ENCODE assay signal across 17 cellular contexts in genomic region chr12:116855744-116856470, GRCh38. TPM values are rescaled to one million over a fixed set of nuclear protein-coding genes. Genes with fewer than 3 reads are reported as not detected.
DNase-seq lines count a peak whose midpoint lies in the region; ATAC-seq and TF ChIP-seq lines count a peak whose summit lies in the region.
"Had no signal": no experiment of that assay in that cellular context is flagged by ENCODE, and none has a peak within 500 bp of the region (broad histone marks: within the 10 kb centered on the region; RNA-seq: fewer than 3 reads in every experiment).

No MANE protein-coding gene starts in this region.

- no peaks in the 10 kb centered on the region for H3K9me3 ChIP-seq in lower lobe of right lung
- H3K9me3 ChIP-seq: BLaER1 treated with 17β-estradiol and CSF1 and Interleukin-3, amounts not matched to agents 10 nM and 100 nM had no signal

- CTCF ChIA-PET in RWPE1 (lab: Yijun Ruan, JAX): interaction anchor here (0.6 to 0.7 kb wide), 2 partner anchors 11 to 26 kb away, joined by 3 to 5 read pairs; no protein-coding TSS in a partner anchor
- CTCF ChIA-PET in activated CD8-positive, alpha-beta memory T cell treated with anti-CD3 and anti-CD28 coated beads, Interleukin-2, amount 10 ng/mL, durations not matched to agents 7 days and 5 days (lab: Charles Lee): no interaction called here

- H3K27me3 ChIP-seq in lower lobe of right lung (ENCODE audit: low read depth): peaks cover 10% of the 10 kb centered on the region
- H3K27me3 ChIP-seq: BLaER1 treated with 17β-estradiol and CSF1 and Interleukin-3, amounts not matched to agents 10 nM and 100 nM had no signal

- no peaks in the 10 kb centered on the region for H3K4me1 ChIP-seq in lower lobe of right lung

- DNase-seq in DMS 273 (lab: John Stamatoyannopoulos, UW; ENCODE audit: unreplicated experiment) (peak; percentile 17), DMS 273 treated with DMSO at 0.1 percent for 48 hours (lab: John Stamatoyannopoulos, UW) (no peak), RWPE1 (ENCODE audit: low spot score) (peak; percentile 75), lower lobe of right lung (no peak), type B pancreatic cell (ENCODE audit: extremely low spot score, unreplicated experiment) (no peak), GM03348 (ENCODE audit: low spot score) (no peak), left cardiac atrium (no peak)
- no peak for DNase-seq in activated CD8-positive, alpha-beta memory T cell treated with anti-CD3 and anti-CD28 coated beads, Interleukin-2, amount 10 ng/mL, durations not matched to agents 7 days and 5 days
- DNase-seq: CD8-positive, alpha-beta memory T cell; Karpas-422; NCI-H1105 treated with DMSO at 0.1 percent for 48 hours; NCI-H187; NCI-H446; NK-92 treated with Interleukin-12 subunit alpha and Interleukin-12 subunit beta, amount 100 ng/mL, for 24 hours had no signal

- intact Hi-C loops in lower lobe of right lung (cut with DNase I) (no loop called here), left cardiac atrium (cut with DNase I) (no loop called here)

- peaks cover 24% of the 10 kb centered on the region for H3K4me1 Mint-ChIP-seq in type B pancreatic cell (ENCODE audit: unreplicated experiment)
- H3K4me1 Mint-ChIP-seq in activated CD8-positive, alpha-beta memory T cell treated with anti-CD3 and anti-CD28 coated beads, Interleukin-2, amount 10 ng/mL, durations not matched to agents 7 days and 5 days: peaks cover 4% of the 10 kb centered on the region

- peak overlapping the region; percentile 77 for H3K27ac Mint-ChIP-seq in type B pancreatic cell
- H3K27ac Mint-ChIP-seq in activated CD8-positive, alpha-beta memory T cell treated with anti-CD3 and anti-CD28 coated beads, Interleukin-2, amount 10 ng/mL, durations not matched to agents 7 days and 5 days: no peak overlapping the region

- H3K9me3 Mint-ChIP-seq in type B pancreatic cell: peaks cover 3% of the 10 kb centered on the region
- no peaks in the 10 kb centered on the region for H3K9me3 Mint-ChIP-seq in activated CD8-positive, alpha-beta memory T cell treated with anti-CD3 and anti-CD28 coated beads, Interleukin-2, amount 10 ng/mL, durations not matched to agents 7 days and 5 days (ENCODE audit: low read depth)

- H3K27ac ChIP-seq in RWPE1: peak overlapping the region; percentile 70
- H3K27ac ChIP-seq in lower lobe of right lung: no peak overlapping the region
- H3K27ac ChIP-seq: 22Rv1; BLaER1 treated with 17β-estradiol and CSF1 and Interleukin-3, amounts not matched to agents 10 nM and 100 nM had no signal

- no peak for TF ChIP-seq CTCF in RWPE1 (conservative IDR thresholded peaks at IDR 0.05; ENCODE audit: low read depth)
- no peak for TF ChIP-seq CTCF in lower lobe of right lung (IDR thresholded peaks at IDR 0.05)
- no peak for TF ChIP-seq CTCF in type B pancreatic cell (conservative IDR thresholded peaks at IDR 0.05)

- no peak overlapping the region for H3K4me3 ChIP-seq in lower lobe of right lung
- H3K4me3 ChIP-seq: BLaER1 treated with 17β-estradiol and CSF1 and Interleukin-3, amounts not matched to agents 10 nM and 100 nM had no signal

- ATAC-seq in lower lobe of right lung: peak; percentile 43 to 46
- ATAC-seq in activated CD8-positive, alpha-beta memory T cell treated with anti-CD3 and anti-CD28 coated beads, Interleukin-2, amount 10 ng/mL, durations not matched to agents 7 days and 5 days: no peak
- no peak for ATAC-seq in left cardiac atrium
- ATAC-seq: Right ventricle myocardium inferior had no signal

- H3K4me3 Mint-ChIP-seq in type B pancreatic cell: no peak overlapping the region
- H3K4me3 Mint-ChIP-seq in activated CD8-positive, alpha-beta memory T cell treated with anti-CD3 and anti-CD28 coated beads, Interleukin-2, amount 10 ng/mL, durations not matched to agents 7 days and 5 days: no peak overlapping the region
- H3K4me3 Mint-ChIP-seq: CD8-positive, alpha-beta memory T cell had no signal

- POLR2A ChIA-PET in RWPE1 (lab: Yijun Ruan, JAX; ENCODE audit: low non-redundant PET): no interaction called here

- H3K36me3 ChIP-seq in lower lobe of right lung: no peaks in the 10 kb centered on the region
- H3K36me3 ChIP-seq: BLaER1 treated with 17β-estradiol and CSF1 and Interleukin-3, amounts not matched to agents 10 nM and 100 nM had no signal

- H3K36me3 Mint-ChIP-seq in type B pancreatic cell: no peaks in the 10 kb centered on the region
- H3K36me3 Mint-ChIP-seq in activated CD8-positive, alpha-beta memory T cell treated with anti-CD3 and anti-CD28 coated beads, Interleukin-2, amount 10 ng/mL, durations not matched to agents 7 days and 5 days: no peaks in the 10 kb centered on the region
- H3K36me3 Mint-ChIP-seq: CD8-positive, alpha-beta memory T cell had no signal

- H3K27me3 Mint-ChIP-seq in type B pancreatic cell: peaks cover 4% of the 10 kb centered on the region
- H3K27me3 Mint-ChIP-seq in activated CD8-positive, alpha-beta memory T cell treated with anti-CD3 and anti-CD28 coated beads, Interleukin-2, amount 10 ng/mL, durations not matched to agents 7 days and 5 days: peaks cover 40% of the 10 kb centered on the region

RNA-seq across cellular contexts. Expression of gene HRK, which starts 25.3 kb away (rescaled TPM):
- 0.18 TPM for total RNA-seq in lower lobe of right lung
- 1.9 and 6.6 TPM in 2 replicates for total RNA-seq in type B pancreatic cell (ENCODE audit: low replicate concordance)
- total RNA-seq in activated CD8-positive, alpha-beta memory T cell treated with anti-CD3 and anti-CD28 coated beads, Interleukin-2, amount 10 ng/mL, durations not matched to agents 7 days and 5 days: not detected
- total RNA-seq in left cardiac atrium: under 1 TPM; 0.05 to 0.09 TPM
- total RNA-seq: CD8-positive, alpha-beta memory T cell had no signal

RNA-seq across cellular contexts. Expression of gene FBXW8, which starts 54.8 kb away (rescaled TPM):
- 16.4 TPM for total RNA-seq in lower lobe of right lung
- total RNA-seq in type B pancreatic cell (ENCODE audit: low replicate concordance): 27.7 and 28.2 TPM in 2 replicates
- 10 to 100 TPM; 11.5 to 12.8 TPM for total RNA-seq in activated CD8-positive, alpha-beta memory T cell treated with anti-CD3 and anti-CD28 coated beads, Interleukin-2, amount 10 ng/mL, durations not matched to agents 7 days and 5 days
- total RNA-seq in left cardiac atrium: 1 to 10 TPM; 6.5 to 8.9 TPM

Comparison
In these comparisons a context has a peak if more than half of its experiments do, and no peak if none do; other contexts are left out.
1. DNase-seq: peak in DMS 273 (single experiment) and RWPE1 (single experiment); none in DMS 273 treated with DMSO at 0.1 percent for 48 hours (single experiment), lower lobe of right lung (single experiment), type B pancreatic cell (single experiment), GM03348 (single experiment), activated CD8-positive, alpha-beta memory T cell treated with anti-CD3 and anti-CD28 coated beads, Interleukin-2, amount 10 ng/mL, durations not matched to agents 7 days and 5 days (single experiment) and left cardiac atrium (single experiment).
2. ATAC-seq: peak in lower lobe of right lung (2 of 2); none in activated CD8-positive, alpha-beta memory T cell treated with anti-CD3 and anti-CD28 coated beads, Interleukin-2, amount 10 ng/mL, durations not matched to agents 7 days and 5 days (single experiment) and left cardiac atrium (0 of 2).